15 cellular contexts compared by ENCODE assay signal in genomic region chr6:145206247-145206907, GRCh38.
DNase-seq lines count a peak whose midpoint lies in the region; ATAC-seq lines count a peak whose summit lies in the region.
"Had no signal": no experiment of that assay in that cellular context is flagged by ENCODE, and none has a peak within 500 bp of the region (broad histone marks: within the 10 kb centered on the region; RNA-seq: fewer than 3 reads in every experiment).

No MANE protein-coding gene starts in this region.

- H3K27ac Mint-ChIP-seq in stimulated activated naive CD8-positive, alpha-beta T cell treated with anti-CD3 and anti-CD28 coated beads, Interleukin-15, amount 100 ng/mL, for 72 hours, result no peak overlapping the region
- H3K27ac Mint-ChIP-seq: activated T-cell treated with anti-CD3 and anti-CD28 coated beads, Interleukin-2, amount 50 U/mL, for 24 hours; naive thymus-derived CD8-positive, alpha-beta T cell had no signal

- intact Hi-C loops in left colon (cut with DNase I, micrococcal nuclease), result no loop called here

- H3K9me3 Mint-ChIP-seq in stimulated activated naive CD8-positive, alpha-beta T cell treated with anti-CD3 and anti-CD28 coated beads, Interleukin-15, amount 100 ng/mL, for 72 hours, result no peaks in the 10 kb centered on the region
- H3K9me3 Mint-ChIP-seq: activated T-cell treated with anti-CD3 and anti-CD28 coated beads, Interleukin-2, amount 50 U/mL, for 24 hours; naive thymus-derived CD8-positive, alpha-beta T cell had no signal

- DNase-seq in SIG-M5 treated with dmso at 0.1 percent for 504 hours (lab: John Stamatoyannopoulos, UW; ENCODE audit: unreplicated experiment) (peak; percentile 29), SIG-M5 (lab: John Stamatoyannopoulos, UW) (no peak), SK-N-DZ (ENCODE audit: low spot score) (peak; percentile 55), fibroblast of the conjunctiva (ENCODE audit: low read depth) (peak; percentile 39), superior temporal gyrus (ENCODE audit: extremely low spot score) (peak; percentile 45), left colon (no peak)
- no peak for DNase-seq in stimulated activated naive CD8-positive, alpha-beta T cell treated with anti-CD3 and anti-CD28 coated beads, Interleukin-15, amount 100 ng/mL, for 72 hours
- no peak for DNase-seq in stimulated activated CD4-positive, alpha-beta T cell treated with anti-CD3 and anti-CD28 coated beads, Interleukin-2, amount 100 ng/mL, for 48 hours
- DNase-seq: activated CD4-positive, CD25-positive, alpha-beta regulatory T cell treated with anti-CD3 and anti-CD28 coated beads, Interleukin-2, amount 50 U/mL, for 72 hours; activated T-cell treated with anti-CD3 and anti-CD28 coated beads, Interleukin-2, amount 50 U/mL, for 24 hours; naive thymus-derived CD8-positive, alpha-beta T cell; NCI-H1694; NK-92 treated with Interleukin-12 subunit alpha and Interleukin-12 subunit beta, amount 100 ng/mL, for 24 hours; right lobe of liver; testis had no signal

- no peaks in the 10 kb centered on the region for H3K4me1 Mint-ChIP-seq in stimulated activated naive CD8-positive, alpha-beta T cell treated with anti-CD3 and anti-CD28 coated beads, Interleukin-15, amount 100 ng/mL, for 72 hours
- H3K4me1 Mint-ChIP-seq: naive thymus-derived CD8-positive, alpha-beta T cell had no signal

- H3K4me3 Mint-ChIP-seq in stimulated activated naive CD8-positive, alpha-beta T cell treated with anti-CD3 and anti-CD28 coated beads, Interleukin-15, amount 100 ng/mL, for 72 hours, result no peak overlapping the region
- H3K4me3 Mint-ChIP-seq: activated T-cell treated with anti-CD3 and anti-CD28 coated beads, Interleukin-2, amount 50 U/mL, for 24 hours; naive thymus-derived CD8-positive, alpha-beta T cell had no signal

- no peak for ATAC-seq in left colon
- no peak for ATAC-seq in stimulated activated naive CD8-positive, alpha-beta T cell treated with anti-CD3 and anti-CD28 coated beads, Interleukin-15, amount 100 ng/mL, for 72 hours
- ATAC-seq: naive thymus-derived CD8-positive, alpha-beta T cell; right lobe of liver had no signal

- H3K27me3 Mint-ChIP-seq in stimulated activated naive CD8-positive, alpha-beta T cell treated with anti-CD3 and anti-CD28 coated beads, Interleukin-15, amount 100 ng/mL, for 72 hours, result peaks cover 8% of the 10 kb centered on the region

Comparison
In these comparisons a context has a peak if more than half of its experiments do, and no peak if none do; other contexts are left out.
1. DNase-seq: peak in SIG-M5 treated with dmso at 0.1 percent for 504 hours (single experiment), SK-N-DZ (single experiment), fibroblast of the conjunctiva (single experiment) and superior temporal gyrus (single experiment); none in SIG-M5 (single experiment), left colon (0 of 2), stimulated activated naive CD8-positive, alpha-beta T cell treated with anti-CD3 and anti-CD28 coated beads, Interleukin-15, amount 100 ng/mL, for 72 hours (0 of 2) and stimulated activated CD4-positive, alpha-beta T cell treated with anti-CD3 and anti-CD28 coated beads, Interleukin-2, amount 100 ng/mL, for 48 hours (0 of 2).